25 cellular contexts compared by ENCODE assay signal in the genomic region with DNA sequence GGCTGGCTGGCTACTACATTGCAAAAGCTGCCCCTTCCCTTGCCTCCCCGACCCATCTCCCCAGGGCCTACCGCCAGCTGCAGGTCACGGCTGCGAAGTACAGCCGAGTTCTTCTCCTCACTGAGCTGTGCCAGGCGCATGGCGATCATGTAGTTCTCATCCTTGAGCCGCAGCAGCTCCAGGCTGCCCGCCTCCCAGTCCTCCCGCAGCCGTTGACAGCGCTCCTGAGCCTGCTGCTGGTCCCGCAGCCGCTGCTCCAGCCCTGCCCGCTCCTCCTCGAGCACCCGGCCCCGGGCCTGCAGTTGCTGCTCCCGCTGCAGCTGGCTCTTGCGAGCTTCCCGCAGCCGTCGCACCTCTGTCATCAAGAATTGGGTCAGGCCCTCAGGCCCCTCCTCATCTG. TPM values are rescaled to one million over a fixed set of nuclear protein-coding genes. Genes with fewer than 3 reads are reported as not detected.
"Had no signal": no experiment of that assay in that cellular context is flagged by ENCODE, and none has a peak within 500 bp of the region (broad histone marks: within the 10 kb centered on the region; RNA-seq: fewer than 3 reads in every experiment).

No MANE protein-coding gene starts in this region.

- H3K36me3 ChIP-seq: breast epithelium had no signal

- H3K4me3 ChIP-seq: breast epithelium, MG63, SJSA1 had no signal

- H3K27ac Mint-ChIP-seq: activated CD8-positive, alpha-beta T cell treated with anti-CD3 and anti-CD28 coated beads for 36 hours; activated naive CD4-positive, alpha-beta T cell treated with anti-CD3 and anti-CD28 coated beads, Interleukin-2, amount 10 ng/mL, durations not matched to agents 7 days and 5 days; activated naive CD8-positive, alpha-beta T cell treated with anti-CD3 and anti-CD28 coated beads for 36 hours; activated T-cell treated with anti-CD3 and anti-CD28 coated beads, Interleukin-2, amount 50 U/mL, for 72 hours; activated T-helper 2 cell treated with anti-CD3 and anti-CD28 coated beads, Interferon-gamma antibody, Interleukin-2, Interleukin-4, amounts not matched to agents 10 μg/mL and 5 μg/mL and 100 μg/mL, durations not matched to agents 14 hours and 24 hours and 36 hours; T-helper 1 cell treated with Interleukin-12 subunit alpha and Interleukin-12 subunit beta and Interleukin-4 antibody, amounts not matched to agents 30 μg/mL and 1 μg/mL, for 36 hours had no signal

- H3K4me3 Mint-ChIP-seq: activated CD8-positive, alpha-beta T cell treated with anti-CD3 and anti-CD28 coated beads for 36 hours; activated naive CD4-positive, alpha-beta T cell treated with anti-CD3 and anti-CD28 coated beads, Interleukin-2, amount 10 ng/mL, durations not matched to agents 7 days and 5 days; activated naive CD8-positive, alpha-beta T cell treated with anti-CD3 and anti-CD28 coated beads for 36 hours; activated T-cell treated with anti-CD3 and anti-CD28 coated beads, Interleukin-2, amount 50 U/mL, for 72 hours; T-helper 1 cell treated with Interleukin-12 subunit alpha and Interleukin-12 subunit beta and Interleukin-4 antibody, amounts not matched to agents 30 μg/mL and 1 μg/mL, for 36 hours had no signal

- H3K9me3 ChIP-seq: breast epithelium, MG63 had no signal

- ATAC-seq: activated CD4-positive, CD25-positive, alpha-beta regulatory T cell treated with anti-CD3 and anti-CD28 coated beads, Interleukin-2, amount 50 U/mL, for 24 hours; activated CD8-positive, alpha-beta T cell treated with anti-CD3 and anti-CD28 coated beads for 36 hours; activated T-cell treated with anti-CD3 and anti-CD28 coated beads, Interleukin-2, amount 50 U/mL, for 72 hours; PC-3; Right ventricle myocardium inferior had no signal

- H3K36me3 Mint-ChIP-seq: activated naive CD4-positive, alpha-beta T cell treated with anti-CD3 and anti-CD28 coated beads, Interleukin-2, amount 10 ng/mL, durations not matched to agents 7 days and 5 days; activated naive CD8-positive, alpha-beta T cell treated with anti-CD3 and anti-CD28 coated beads for 36 hours had no signal

- H3K27ac ChIP-seq: breast epithelium, KMS-11, SJSA1 had no signal

- H3K27me3 ChIP-seq: breast epithelium, MG63, SJSA1 had no signal

- H3K4me2 ChIP-seq: KMS-11 had no signal

- DNase-seq: activated CD4-positive, alpha-beta T cell treated with anti-CD3 and anti-CD28 coated beads for 4 hours; activated CD8-positive, alpha-beta memory T cell treated with anti-CD3 and anti-CD28 coated beads, Interleukin-2, amount 50 U/mL, for 4 hours; activated CD8-positive, alpha-beta T cell treated with anti-CD3 and anti-CD28 coated beads for 36 hours; activated gamma-delta T cell treated with Interleukin-2 at 50 U/mL for 16 hours; activated naive CD4-positive, alpha-beta T cell treated with anti-CD3 and anti-CD28 coated beads, Interleukin-2, amount 10 ng/mL, durations not matched to agents 7 days and 5 days; activated naive CD8-positive, alpha-beta T cell treated with anti-CD3 and anti-CD28 coated beads for 36 hours; activated T-cell treated with anti-CD3 and anti-CD28 coated beads, Interleukin-2, amount 50 U/mL, for 72 hours; caudate nucleus; MG63; MV-4-11; NCI-H1092 treated with DMSO at 0.1 percent for 48 hours; NCI-H1436; NCI-H1694 treated with DMSO at 0.1 percent for 48 hours; NCI-H2029 treated with DMSO at 0.1 percent for 48 hours; NCI-H345; NCI-H510A treated with DMSO at 0.1 percent for 48 hours; NCI-H69; PC-3 had no signal

- H3K9me3 Mint-ChIP-seq: activated CD8-positive, alpha-beta T cell treated with anti-CD3 and anti-CD28 coated beads for 36 hours; activated naive CD4-positive, alpha-beta T cell treated with anti-CD3 and anti-CD28 coated beads, Interleukin-2, amount 10 ng/mL, durations not matched to agents 7 days and 5 days; activated naive CD8-positive, alpha-beta T cell treated with anti-CD3 and anti-CD28 coated beads for 36 hours; activated T-cell treated with anti-CD3 and anti-CD28 coated beads, Interleukin-2, amount 50 U/mL, for 72 hours; activated T-helper 2 cell treated with anti-CD3 and anti-CD28 coated beads, Interferon-gamma antibody, Interleukin-2, Interleukin-4, amounts not matched to agents 10 μg/mL and 5 μg/mL and 100 μg/mL, durations not matched to agents 14 hours and 24 hours and 36 hours; T-helper 1 cell treated with Interleukin-12 subunit alpha and Interleukin-12 subunit beta and Interleukin-4 antibody, amounts not matched to agents 30 μg/mL and 1 μg/mL, for 36 hours had no signal

- H3K9ac ChIP-seq: KMS-11 had no signal

- H3K4me1 Mint-ChIP-seq: activated naive CD8-positive, alpha-beta T cell treated with anti-CD3 and anti-CD28 coated beads for 36 hours had no signal

RNA-seq across cellular contexts. Expression of a gene that starts 3.3 kb away (rescaled TPM):
- total RNA-seq: activated T-helper 2 cell treated with anti-CD3 and anti-CD28 coated beads, Interferon-gamma antibody, Interleukin-2, Interleukin-4, amounts not matched to agents 10 μg/mL and 5 μg/mL and 100 μg/mL, durations not matched to agents 14 hours and 24 hours and 36 hours had no signal

RNA-seq across cellular contexts. Expression of a gene that starts 29.7 kb away (rescaled TPM):
- total RNA-seq: SJSA1 had no signal
